In the genomic region with DNA sequence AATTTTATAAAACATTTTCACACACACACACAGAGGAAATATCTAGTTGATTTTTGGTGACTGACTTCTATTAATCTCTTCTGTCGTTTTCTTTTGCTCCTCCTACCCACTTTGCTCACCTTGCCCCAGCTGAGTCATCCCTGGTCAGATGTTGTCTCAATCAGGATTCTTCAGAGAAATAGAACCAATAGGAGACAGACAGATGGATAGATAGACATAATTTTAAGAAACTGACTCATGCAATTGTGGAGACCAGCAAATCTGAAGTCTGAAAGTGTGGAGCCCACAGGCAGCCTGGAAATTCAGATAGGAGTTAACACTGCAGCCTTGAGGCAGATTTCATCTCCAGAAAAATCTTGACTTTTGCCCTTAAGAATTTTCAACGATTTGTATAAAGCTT, we compare ENCODE assay signal across 16 cellular contexts. TPM values are rescaled to one million over a fixed set of nuclear protein-coding genes. Genes with fewer than 3 reads are reported as not detected.
DNase-seq lines count a peak whose midpoint lies in the region; ATAC-seq and TF ChIP-seq lines count a peak whose summit lies in the region.
"Had no signal": no experiment of that assay in that cellular context is flagged by ENCODE, and none has a peak within 500 bp of the region (broad histone marks: within the 10 kb centered on the region; RNA-seq: fewer than 3 reads in every experiment).

No MANE protein-coding gene starts in this region.

- no peaks in the 10 kb centered on the region for H3K4me1 ChIP-seq in upper lobe of left lung
- H3K4me1 ChIP-seq: BLaER1, left ventricle myocardium inferior, transverse colon had no signal

- H3K4me3 ChIP-seq in epithelial cell of esophagus (ENCODE audit: low read length) (no peak overlapping the region), coronary artery (no peak overlapping the region), upper lobe of left lung (no peak overlapping the region)
- H3K4me3 ChIP-seq: BLaER1, left ventricle myocardium inferior, transverse colon had no signal

- H3K9me3 ChIP-seq in upper lobe of left lung: no peaks in the 10 kb centered on the region
- H3K9me3 ChIP-seq: BLaER1, left ventricle myocardium inferior, transverse colon had no signal

- TF ChIP-seq POLR2A in upper lobe of left lung (IDR thresholded peaks at IDR 0.05): no peak

- H3K36me3 ChIP-seq in upper lobe of left lung: no peaks in the 10 kb centered on the region
- H3K36me3 ChIP-seq: BLaER1, left ventricle myocardium inferior, transverse colon had no signal

- H3K27ac ChIP-seq in coronary artery (no peak overlapping the region), upper lobe of left lung (no peak overlapping the region)
- H3K27ac ChIP-seq: BLaER1, left ventricle myocardium inferior, transverse colon had no signal

- ATAC-seq in stimulated activated naive CD8-positive, alpha-beta T cell treated with anti-CD3 and anti-CD28 coated beads, Interleukin-15, Interleukin-2, amounts not matched to agents 100 U/mL and 50 U/mL, for 24 hours: peak; percentile 61
- ATAC-seq in GM18511 (IDR thresholded peaks at IDR 0.05; ENCODE audit: unreplicated experiment) (no peak), upper lobe of left lung (ENCODE audit: low FRiP score in 2 of 2) (no peak)
- ATAC-seq: esophagus mucosa; naive thymus-derived CD4-positive, alpha-beta T cell; Right ventricle myocardium inferior had no signal

- H3K27me3 ChIP-seq in upper lobe of left lung: no peaks in the 10 kb centered on the region
- H3K27me3 ChIP-seq: BLaER1, transverse colon had no signal

- DNase-seq in stimulated activated CD4-positive, alpha-beta T cell treated with anti-CD3 and anti-CD28 coated beads, Interleukin-15, amount 100 ng/mL, for 24 hours: peak; percentile 14
- no peak for DNase-seq in stimulated activated CD4-positive, alpha-beta T cell treated with anti-CD3 and anti-CD28 coated beads, Interleukin-12 subunit alpha, Interleukin-12 subunit beta, amount 100 ng/mL, for 4 hours
- DNase-seq in NCI-H69 (lab: John Stamatoyannopoulos, UW) (peak; percentile 16), epithelial cell of esophagus (ENCODE audit: low read depth) (peak; percentile 70), coronary artery (ENCODE audit: low spot score) (no peak), upper lobe of left lung (no peak)
- DNase-seq in stimulated activated naive CD8-positive, alpha-beta T cell treated with anti-CD3 and anti-CD28 coated beads, Interleukin-15, Interleukin-2, amounts not matched to agents 100 U/mL and 50 U/mL, for 24 hours: no peak
- DNase-seq: left ventricle myocardium inferior; naive thymus-derived CD4-positive, alpha-beta T cell; NCI-H2029; NCI-H82; transverse colon had no signal

- 65 to 72% methylated on average over 2 of the region's 2 CpGs for WGBS in upper lobe of left lung, 2 donors

- no peak for TF ChIP-seq CTCF in epithelial cell of esophagus (IDR thresholded peaks at IDR 0.05; ENCODE audit: insufficient read depth, low read depth, low read length, missing control alignments)
- no peak for TF ChIP-seq CTCF in coronary artery (IDR thresholded peaks at IDR 0.05)
- TF ChIP-seq CTCF in upper lobe of left lung (IDR thresholded peaks at IDR 0.05): no peak

- TF ChIP-seq EP300 in upper lobe of left lung (IDR thresholded peaks at IDR 0.05): no peak

RNA-seq across cellular contexts. Expression of a gene that starts 37.0 kb away (rescaled TPM):
- 100 to 1,000 TPM in 1 of 6 donors, 10 to 100 TPM in 5; 52.3 to 112 (median 92.5) TPM for total RNA-seq in upper lobe of left lung

Comparison
In these comparisons a context has a peak if more than half of its experiments do, and no peak if none do; other contexts are left out.
1. DNase-seq: peak in stimulated activated CD4-positive, alpha-beta T cell treated with anti-CD3 and anti-CD28 coated beads, Interleukin-15, amount 100 ng/mL, for 24 hours (single experiment), NCI-H69 (single experiment) and epithelial cell of esophagus (single experiment); none in stimulated activated CD4-positive, alpha-beta T cell treated with anti-CD3 and anti-CD28 coated beads, Interleukin-12 subunit alpha, Interleukin-12 subunit beta, amount 100 ng/mL, for 4 hours (single experiment), stimulated activated naive CD8-positive, alpha-beta T cell treated with anti-CD3 and anti-CD28 coated beads, Interleukin-15, Interleukin-2, amounts not matched to agents 100 U/mL and 50 U/mL, for 24 hours (single experiment), coronary artery (single experiment) and upper lobe of left lung (0 of 2).